10 cellular contexts compared by ENCODE assay signal in the genomic region with DNA sequence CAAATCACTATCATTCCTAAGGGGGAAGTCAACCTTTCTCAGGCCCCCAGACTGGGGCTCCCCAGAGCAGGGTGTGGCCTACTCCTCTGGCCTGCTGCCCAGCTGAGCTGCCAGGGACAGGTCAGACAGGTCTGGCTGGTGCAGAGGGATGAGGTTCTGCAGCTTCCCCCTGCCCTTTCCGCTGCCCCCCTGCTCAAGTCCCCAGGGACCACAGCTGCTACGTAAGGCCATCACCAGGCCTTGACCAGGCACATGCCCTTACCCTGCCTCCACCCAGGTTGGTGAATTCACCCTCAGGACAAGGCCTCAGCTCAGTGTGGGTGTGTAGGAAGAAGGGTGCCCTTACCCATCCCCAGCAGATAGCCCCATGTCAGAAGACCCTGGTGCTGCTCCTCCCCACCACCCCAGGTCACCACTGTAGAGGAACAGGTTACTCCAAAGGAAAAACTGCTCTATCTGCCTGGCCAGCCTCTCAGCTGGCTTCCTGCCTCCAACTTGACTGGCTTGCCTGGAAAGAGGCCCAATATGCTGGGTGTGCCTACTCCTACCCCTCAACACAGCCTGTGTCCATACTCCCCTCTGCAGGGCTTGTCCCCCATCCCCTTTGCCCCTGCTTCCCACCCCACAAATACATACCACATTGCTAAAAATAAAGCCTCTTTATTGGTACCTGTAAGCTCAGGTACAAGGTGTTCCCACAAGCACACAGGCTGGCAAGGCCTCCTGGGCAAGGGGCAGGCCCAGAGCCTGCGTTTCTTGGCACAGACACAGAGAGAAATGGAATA. TPM values are rescaled to one million over a fixed set of nuclear protein-coding genes. Genes with fewer than 3 reads are reported as not detected.
DNase-seq lines count a peak whose midpoint lies in the region; ATAC-seq, FAIRE-seq and TF ChIP-seq lines count a peak whose summit lies in the region.
"Had no signal": no experiment of that assay in that cellular context is flagged by ENCODE, and none has a peak within 500 bp of the region (broad histone marks: within the 10 kb centered on the region; RNA-seq: fewer than 3 reads in every experiment).

No MANE protein-coding gene starts in this region.

- H4K20me1 ChIP-seq in neural progenitor cell (ENCODE audit: low read depth): no peaks in the 10 kb centered on the region

- TF ChIP-seq RAD21 in A549 (conservative IDR thresholded peaks at IDR 0.05 in 1 of 2, IDR thresholded peaks at IDR 0.05 in 1 of 2): no peak

- peak in 1 of 2 experiments; percentile 28; a peak in 3 of 6 replicates for ATAC-seq in A549
- ATAC-seq in HG02798 (IDR thresholded peaks at IDR 0.05; ENCODE audit: poor library complexity, unreplicated experiment): no peak

- peaks cover 24% of the 10 kb centered on the region for H3K36me3 Mint-ChIP-seq in mesothelial cell of epicardium
- H3K36me3 Mint-ChIP-seq in neural progenitor cell: peaks cover 13% of the 10 kb centered on the region

- H2AFZ ChIP-seq in neural progenitor cell (replicated peaks): no peak overlapping the region

- H3K4me3 Mint-ChIP-seq in mesothelial cell of epicardium (no peak overlapping the region), neural progenitor cell (no peak overlapping the region)

- H3K9ac ChIP-seq in neural progenitor cell: no peak overlapping the region

- DNase-seq in A549 (ENCODE audit: low read depth in 1 of 2, low spot score in 1 of 2) (no peak), HPDE6-E6E7 (ENCODE audit: extremely low spot score) (peak; percentile 65), mesothelial cell of epicardium (ENCODE audit: low spot score in 2 of 2, unreplicated experiment in 2 of 2) (peak in 1 of 2 experiments; percentile 73), H4 (ENCODE audit: low spot score) (no peak), neural progenitor cell (ENCODE audit: low spot score) (no peak), cortex of kidney (lab: John Stamatoyannopoulos, UW) (no peak)
- DNase-seq in central memory CD4-positive, alpha-beta T cell: peak; percentile 16
- DNase-seq: occipital lobe had no signal

- TF ChIP-seq POLR2A in A549 (IDR thresholded peaks at IDR 0.05; ENCODE audit: low read length): no peak

- CTCF ChIA-PET in A549 (lab: Yijun Ruan, JAX): interaction anchor here (2.4 to 2.7 kb wide), 2 partner anchors 49 to 147 kb away, joined by 8 to 10 read pairs; no protein-coding TSS in a partner anchor

- no peak for TF ChIP-seq CTCF in A549 (IDR thresholded peaks at IDR 0.05)
- no peak for TF ChIP-seq CTCF in mesothelial cell of epicardium (IDR thresholded peaks at IDR 0.05; ENCODE audit: unreplicated experiment)
- no peak for TF ChIP-seq CTCF in neural progenitor cell (IDR thresholded peaks at IDR 0.05)

- H3K27ac ChIP-seq in A549 (peak overlapping the region in 1 of 2 experiments; percentile 58; a peak in 3 of 6 replicates), neural progenitor cell (no peak overlapping the region)

- no peak for FAIRE-seq in A549 (lab: Jason Lieb, UNC)
- FAIRE-seq: GM18507 had no signal

- 85% methylated on average over 3 of the region's 3 CpGs for WGBS in A549 (ENCODE audit: missing lambda C conversion rate)

- no peak overlapping the region for H3K4me3 ChIP-seq in A549
- no peak overlapping the region for H3K4me3 ChIP-seq in neural progenitor cell

- H3K27me3 Mint-ChIP-seq in mesothelial cell of epicardium (ENCODE audit: low read depth) (no peaks in the 10 kb centered on the region), neural progenitor cell (ENCODE audit: insufficient read depth, low read depth) (peaks cover 9% of the 10 kb centered on the region)

- TF ChIP-seq EP300 in A549 (IDR thresholded peaks at IDR 0.05): no peak

- POLR2A ChIA-PET in A549 (lab: Yijun Ruan, JAX): interaction anchor here (0.8 kb wide), 1 partner anchor 10 kb away, joined by 3 read pairs; no protein-coding TSS in a partner anchor

- H3F3A ChIP-seq in neural progenitor cell (ENCODE audit: low read depth): no peaks in the 10 kb centered on the region

- no peaks in the 10 kb centered on the region for H3K36me3 ChIP-seq in neural progenitor cell

- H3K4me1 Mint-ChIP-seq in mesothelial cell of epicardium (peaks cover 42% of the 10 kb centered on the region), neural progenitor cell (peaks cover 11% of the 10 kb centered on the region)

- H3K79me2 ChIP-seq in neural progenitor cell (ENCODE audit: low read depth): no peaks in the 10 kb centered on the region

- H3K9me3 Mint-ChIP-seq in mesothelial cell of epicardium: no peaks in the 10 kb centered on the region
- no peaks in the 10 kb centered on the region for H3K9me3 Mint-ChIP-seq in neural progenitor cell

- H3K4me2 ChIP-seq in A549: peak overlapping the region; percentile 48
- H3K4me2 ChIP-seq in neural progenitor cell: no peak overlapping the region

- H3K4me1 ChIP-seq in A549 (peaks cover 35% of the 10 kb centered on the region), neural progenitor cell (no peaks in the 10 kb centered on the region)

- H3K27ac Mint-ChIP-seq in mesothelial cell of epicardium: peak overlapping the region; percentile 91
- no peak overlapping the region for H3K27ac Mint-ChIP-seq in neural progenitor cell

- H3K27me3 ChIP-seq in neural progenitor cell: no peaks in the 10 kb centered on the region

- H3K9me3 ChIP-seq in A549 (no peaks in the 10 kb centered on the region), neural progenitor cell (ENCODE audit: low read depth) (no peaks in the 10 kb centered on the region)

TF ChIP-seq in A549, 52 proteins besides CTCF, POLR2A, EP300 and RAD21 (continues in another document):
- no peak for TF ChIP-seq HOXA7 (CRISPR knock-in tag; IDR thresholded peaks at IDR 0.05)
- TF ChIP-seq HEYL (CRISPR knock-in tag; IDR thresholded peaks at IDR 0.05): no peak
- no peak for TF ChIP-seq JUNB (IDR thresholded peaks at IDR 0.05)
- no peak for TF ChIP-seq NPAS2 (CRISPR knock-in tag; IDR thresholded peaks at IDR 0.05; ENCODE audit: borderline replicate concordance)
- no peak for TF ChIP-seq ESRRA (IDR thresholded peaks at IDR 0.05; ENCODE audit: borderline replicate concordance, low read length)
- no peak for TF ChIP-seq CBX2 (IDR thresholded peaks at IDR 0.05; ENCODE audit: borderline replicate concordance, low read depth)
- no peak for TF ChIP-seq SREBF2 (IDR thresholded peaks at IDR 0.05)
- TF ChIP-seq CHD4 (IDR thresholded peaks at IDR 0.05; ENCODE audit: borderline replicate concordance): no peak
- TF ChIP-seq, protein P1, sequence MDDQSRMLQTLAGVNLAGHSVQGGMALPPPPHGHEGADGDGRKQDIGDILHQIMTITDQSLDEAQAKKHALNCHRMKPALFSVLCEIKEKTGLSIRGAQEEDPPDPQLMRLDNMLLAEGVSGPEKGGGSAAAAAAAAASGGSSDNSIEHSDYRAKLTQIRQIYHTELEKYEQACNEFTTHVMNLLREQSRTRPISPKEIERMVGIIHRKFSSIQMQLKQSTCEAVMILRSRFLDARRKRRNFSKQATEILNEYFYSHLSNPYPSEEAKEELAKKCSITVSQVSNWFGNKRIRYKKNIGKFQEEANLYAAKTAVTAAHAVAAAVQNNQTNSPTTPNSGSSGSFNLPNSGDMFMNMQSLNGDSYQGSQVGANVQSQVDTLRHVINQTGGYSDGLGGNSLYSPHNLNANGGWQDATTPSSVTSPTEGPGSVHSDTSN (IDR thresholded peaks at IDR 0.05): no peak
- TF ChIP-seq MAFK (IDR thresholded peaks at IDR 0.05; ENCODE audit: partially characterized antibody): no peak
- TF ChIP-seq PHF8 (IDR thresholded peaks at IDR 0.05; ENCODE audit: borderline replicate concordance, low read depth): no peak
- TF ChIP-seq HOXB13 (CRISPR knock-in tag; IDR thresholded peaks at IDR 0.05; ENCODE audit: low read depth): no peak

RNA-seq across cellular contexts. Expression of gene CSRNP1, which starts 12.0 kb away (rescaled TPM):
- polyA plus RNA-seq in A549 (2011; rRNA removed): 15.5 and 15.6 TPM in 2 replicates
- polyA plus RNA-seq in A549 (2012; cell fraction: cytosol; rRNA removed): 15.8 and 22.0 TPM in 2 replicates
- 40.2 and 41.8 TPM in 2 replicates for polyA plus RNA-seq in A549 (2012; cell fraction: nucleus; rRNA removed)
- polyA plus RNA-seq in A549 (2017; fragmentation: RNase III; extraction: RNeasy Plus Mini Kit Qiagen cat#74134 plus additional on column Dnase treatment): 10.7 to 12.9 TPM (median 12.0 TPM) in 3 replicates
- polyA minus RNA-seq in A549 (2011; rRNA and poly(A)+ RNA removed): 36.0 and 40.0 TPM in 2 replicates
- total RNA-seq in mesothelial cell of epicardium: 42.7 to 44.7 TPM (median 43.9 TPM) in 3 replicates
- total RNA-seq in H4 (2014; rRNA removed; shearing (Covaris generic)): 3.8 and 4.3 TPM in 2 replicates
- 1.9 and 6.5 TPM in 2 replicates for total RNA-seq in neural progenitor cell (ENCODE audit: low replicate concordance)

RNA-seq across cellular contexts. Expression of gene TTC21A, which starts 33.9 kb away (rescaled TPM):
- polyA plus RNA-seq in A549 (2011; rRNA removed) (1.4 and 2.0 TPM in 2 replicates), A549 (2017; fragmentation: RNase III; extraction: RNeasy Plus Mini Kit Qiagen cat#74134 plus additional on column Dnase treatment) (1.1 to 1.5 TPM (median 1.1 TPM) in 3 replicates)
- polyA plus RNA-seq in A549 (2012; cell fraction: cytosol; rRNA removed): 0.84 and 1.1 TPM in 2 replicates
- 5.0 and 6.6 TPM in 2 replicates for polyA plus RNA-seq in A549 (2012; cell fraction: nucleus; rRNA removed)
- 3.0 and 6.0 TPM in 2 replicates for polyA minus RNA-seq in A549 (2011; rRNA and poly(A)+ RNA removed)
- total RNA-seq in mesothelial cell of epicardium (10.2 to 12.7 TPM (median 12.3 TPM) in 3 replicates), neural progenitor cell (ENCODE audit: low replicate concordance) (1.2 and 2.3 TPM in 2 replicates)
- 0.25 and 0.35 TPM in 2 replicates for total RNA-seq in H4 (2014; rRNA removed; shearing (Covaris generic))

RNA-seq across cellular contexts. Expression of gene GORASP1, which starts 34.0 kb away (rescaled TPM):
- polyA plus RNA-seq in A549 (2011; rRNA removed) (30.3 and 38.9 TPM in 2 replicates), A549 (2017; fragmentation: RNase III; extraction: RNeasy Plus Mini Kit Qiagen cat#74134 plus additional on column Dnase treatment) (27.4 to 36.3 TPM (median 32.3 TPM) in 3 replicates)
- 28.3 and 35.0 TPM in 2 replicates for polyA plus RNA-seq in A549 (2012; cell fraction: cytosol; rRNA removed)
- 90.4 and 93.9 TPM in 2 replicates for polyA plus RNA-seq in A549 (2012; cell fraction: nucleus; rRNA removed)
- polyA minus RNA-seq in A549 (2011; rRNA and poly(A)+ RNA removed): 44.6 and 45.2 TPM in 2 replicates
- total RNA-seq in mesothelial cell of epicardium (70.8 to 71.5 TPM (median 71.1 TPM) in 3 replicates), neural progenitor cell (ENCODE audit: low replicate concordance) (18.0 and 38.5 TPM in 2 replicates)
- total RNA-seq in H4 (2014; rRNA removed; shearing (Covaris generic)): 12.3 and 24.4 TPM in 2 replicates

RNA-seq across cellular contexts. Expression of gene XIRP1, which starts 51.0 kb away (rescaled TPM):
- polyA plus RNA-seq in A549 (2011; rRNA removed): not detected in 2 replicates
- not detected in 2 replicates for polyA plus RNA-seq in A549 (2012; cell fraction: cytosol; rRNA removed)
- polyA plus RNA-seq in A549 (2012; cell fraction: nucleus; rRNA removed): not detected in 2 replicates
- not detected in 3 replicates for polyA plus RNA-seq in A549 (2017; fragmentation: RNase III; extraction: RNeasy Plus Mini Kit Qiagen cat#74134 plus additional on column Dnase treatment)
- polyA minus RNA-seq in A549 (2011; rRNA and poly(A)+ RNA removed): not detected in 2 replicates
- not detected in 3 replicates for total RNA-seq in mesothelial cell of epicardium
- total RNA-seq in H4 (2014; rRNA removed; shearing (Covaris generic)): not detected in 2 replicates
- total RNA-seq in neural progenitor cell (ENCODE audit: low replicate concordance): not detected in 2 replicates
- total RNA-seq: occipital lobe had no signal

Comparison
In these comparisons a context has a peak if more than half of its experiments do, and no peak if none do; other contexts are left out.
1. DNase-seq: peak in HPDE6-E6E7 (single experiment) and central memory CD4-positive, alpha-beta T cell (single experiment); none in A549 (0 of 2), H4 (single experiment), neural progenitor cell (single experiment) and cortex of kidney (single experiment).